ENCODE assay signal across 2 cellular contexts in the genomic region with DNA sequence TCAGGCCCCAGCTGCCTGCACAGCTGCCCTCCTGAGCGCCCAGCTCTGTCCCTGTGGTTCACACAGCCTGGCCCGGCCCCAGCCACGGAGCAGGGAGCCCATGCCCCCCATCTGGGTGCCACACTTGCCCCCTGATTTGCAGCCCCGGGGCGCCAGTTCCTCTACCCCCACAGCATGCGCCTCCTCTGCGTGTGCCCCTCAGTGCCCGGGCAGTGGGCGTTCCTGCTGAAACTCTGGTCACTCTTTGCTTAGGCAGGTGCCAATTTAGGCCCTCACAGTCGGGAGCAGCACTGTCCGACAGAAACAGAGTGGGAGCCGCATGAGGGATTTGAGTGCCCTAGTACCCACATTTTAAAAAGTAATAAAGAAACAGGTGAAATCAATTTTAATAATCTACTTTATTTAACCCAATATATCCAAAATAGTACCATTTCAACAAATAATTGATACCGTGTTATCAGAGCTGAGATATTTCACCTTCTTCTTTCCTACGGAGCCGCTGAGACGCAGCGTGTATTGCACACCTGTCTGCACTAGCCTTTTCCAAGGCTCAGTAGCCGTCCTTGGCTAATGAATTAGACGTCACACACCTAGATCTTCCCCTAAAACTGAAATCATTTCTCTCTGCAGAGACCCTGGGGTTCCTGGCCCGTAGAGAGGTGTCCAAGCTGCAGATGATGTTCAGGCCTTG.
TF ChIP-seq lines count a peak whose summit lies in the region.

No MANE protein-coding gene starts in this region.

TF ChIP-seq in A549, 52 proteins besides CTCF, POLR2A, EP300 and RAD21 (continued from another document):
- TF ChIP-seq, protein P1, sequence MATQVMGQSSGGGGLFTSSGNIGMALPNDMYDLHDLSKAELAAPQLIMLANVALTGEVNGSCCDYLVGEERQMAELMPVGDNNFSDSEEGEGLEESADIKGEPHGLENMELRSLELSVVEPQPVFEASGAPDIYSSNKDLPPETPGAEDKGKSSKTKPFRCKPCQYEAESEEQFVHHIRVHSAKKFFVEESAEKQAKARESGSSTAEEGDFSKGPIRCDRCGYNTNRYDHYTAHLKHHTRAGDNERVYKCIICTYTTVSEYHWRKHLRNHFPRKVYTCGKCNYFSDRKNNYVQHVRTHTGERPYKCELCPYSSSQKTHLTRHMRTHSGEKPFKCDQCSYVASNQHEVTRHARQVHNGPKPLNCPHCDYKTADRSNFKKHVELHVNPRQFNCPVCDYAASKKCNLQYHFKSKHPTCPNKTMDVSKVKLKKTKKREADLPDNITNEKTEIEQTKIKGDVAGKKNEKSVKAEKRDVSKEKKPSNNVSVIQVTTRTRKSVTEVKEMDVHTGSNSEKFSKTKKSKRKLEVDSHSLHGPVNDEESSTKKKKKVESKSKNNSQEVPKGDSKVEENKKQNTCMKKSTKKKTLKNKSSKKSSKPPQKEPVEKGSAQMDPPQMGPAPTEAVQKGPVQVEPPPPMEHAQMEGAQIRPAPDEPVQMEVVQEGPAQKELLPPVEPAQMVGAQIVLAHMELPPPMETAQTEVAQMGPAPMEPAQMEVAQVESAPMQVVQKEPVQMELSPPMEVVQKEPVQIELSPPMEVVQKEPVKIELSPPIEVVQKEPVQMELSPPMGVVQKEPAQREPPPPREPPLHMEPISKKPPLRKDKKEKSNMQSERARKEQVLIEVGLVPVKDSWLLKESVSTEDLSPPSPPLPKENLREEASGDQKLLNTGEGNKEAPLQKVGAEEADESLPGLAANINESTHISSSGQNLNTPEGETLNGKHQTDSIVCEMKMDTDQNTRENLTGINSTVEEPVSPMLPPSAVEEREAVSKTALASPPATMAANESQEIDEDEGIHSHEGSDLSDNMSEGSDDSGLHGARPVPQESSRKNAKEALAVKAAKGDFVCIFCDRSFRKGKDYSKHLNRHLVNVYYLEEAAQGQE (IDR thresholded peaks at IDR 0.05), result no peak
- TF ChIP-seq, protein P2, sequence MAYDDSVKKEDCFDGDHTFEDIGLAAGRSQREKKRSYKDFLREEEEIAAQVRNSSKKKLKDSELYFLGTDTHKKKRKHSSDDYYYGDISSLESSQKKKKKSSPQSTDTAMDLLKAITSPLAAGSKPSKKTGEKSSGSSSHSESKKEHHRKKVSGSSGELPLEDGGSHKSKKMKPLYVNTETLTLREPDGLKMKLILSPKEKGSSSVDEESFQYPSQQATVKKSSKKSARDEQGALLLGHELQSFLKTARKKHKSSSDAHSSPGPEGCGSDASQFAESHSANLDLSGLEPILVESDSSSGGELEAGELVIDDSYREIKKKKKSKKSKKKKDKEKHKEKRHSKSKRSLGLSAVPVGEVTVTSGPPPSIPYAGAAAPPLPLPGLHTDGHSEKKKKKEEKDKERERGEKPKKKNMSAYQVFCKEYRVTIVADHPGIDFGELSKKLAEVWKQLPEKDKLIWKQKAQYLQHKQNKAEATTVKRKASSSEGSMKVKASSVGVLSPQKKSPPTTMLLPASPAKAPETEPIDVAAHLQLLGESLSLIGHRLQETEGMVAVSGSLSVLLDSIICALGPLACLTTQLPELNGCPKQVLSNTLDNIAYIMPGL (CRISPR knock-in tag; IDR thresholded peaks at IDR 0.05; ENCODE audit: borderline replicate concordance), result no peak
- TF ChIP-seq KDM5A (IDR thresholded peaks at IDR 0.05), result no peak
- no peak for TF ChIP-seq NR3C1 (IDR thresholded peaks at IDR 0.05)
- TF ChIP-seq, protein P3, sequence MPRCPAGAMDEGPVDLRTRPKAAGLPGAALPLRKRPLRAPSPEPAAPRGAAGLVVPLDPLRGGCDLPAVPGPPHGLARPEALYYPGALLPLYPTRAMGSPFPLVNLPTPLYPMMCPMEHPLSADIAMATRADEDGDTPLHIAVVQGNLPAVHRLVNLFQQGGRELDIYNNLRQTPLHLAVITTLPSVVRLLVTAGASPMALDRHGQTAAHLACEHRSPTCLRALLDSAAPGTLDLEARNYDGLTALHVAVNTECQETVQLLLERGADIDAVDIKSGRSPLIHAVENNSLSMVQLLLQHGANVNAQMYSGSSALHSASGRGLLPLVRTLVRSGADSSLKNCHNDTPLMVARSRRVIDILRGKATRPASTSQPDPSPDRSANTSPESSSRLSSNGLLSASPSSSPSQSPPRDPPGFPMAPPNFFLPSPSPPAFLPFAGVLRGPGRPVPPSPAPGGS (IDR thresholded peaks at IDR 0.05), result no peak
- no peak for TF ChIP-seq NFE2L2 (conservative IDR thresholded peaks at IDR 0.05; ENCODE audit: low read length)
- TF ChIP-seq HOXB13 (CRISPR knock-in tag; IDR thresholded peaks at IDR 0.05; ENCODE audit: low read depth), result no peak
- TF ChIP-seq RCOR1 (IDR thresholded peaks at IDR 0.05; ENCODE audit: low read depth, low read length), result no peak
- TF ChIP-seq, protein P4, sequence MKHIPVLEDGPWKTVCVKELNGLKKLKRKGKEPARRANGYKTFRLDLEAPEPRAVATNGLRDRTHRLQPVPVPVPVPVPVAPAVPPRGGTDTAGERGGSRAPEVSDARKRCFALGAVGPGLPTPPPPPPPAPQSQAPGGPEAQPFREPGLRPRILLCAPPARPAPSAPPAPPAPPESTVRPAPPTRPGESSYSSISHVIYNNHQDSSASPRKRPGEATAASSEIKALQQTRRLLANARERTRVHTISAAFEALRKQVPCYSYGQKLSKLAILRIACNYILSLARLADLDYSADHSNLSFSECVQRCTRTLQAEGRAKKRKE (CRISPR knock-in tag; IDR thresholded peaks at IDR 0.05; ENCODE audit: low read depth), result no peak
- TF ChIP-seq PHF8 (IDR thresholded peaks at IDR 0.05; ENCODE audit: borderline replicate concordance, low read depth), result no peak
- TF ChIP-seq JUN (IDR thresholded peaks at IDR 0.05), result no peak
- no peak for TF ChIP-seq HEYL (CRISPR knock-in tag; IDR thresholded peaks at IDR 0.05)
- TF ChIP-seq CBX8 (IDR thresholded peaks at IDR 0.05), result no peak

TF ChIP-seq in WTC11, 78 proteins besides CTCF, POLR2A, EP300 and RAD21 (continued from another document):
- TF ChIP-seq, protein P5, sequence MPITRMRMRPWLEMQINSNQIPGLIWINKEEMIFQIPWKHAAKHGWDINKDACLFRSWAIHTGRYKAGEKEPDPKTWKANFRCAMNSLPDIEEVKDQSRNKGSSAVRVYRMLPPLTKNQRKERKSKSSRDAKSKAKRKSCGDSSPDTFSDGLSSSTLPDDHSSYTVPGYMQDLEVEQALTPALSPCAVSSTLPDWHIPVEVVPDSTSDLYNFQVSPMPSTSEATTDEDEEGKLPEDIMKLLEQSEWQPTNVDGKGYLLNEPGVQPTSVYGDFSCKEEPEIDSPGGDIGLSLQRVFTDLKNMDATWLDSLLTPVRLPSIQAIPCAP (CRISPR knock-in tag; IDR thresholded peaks at IDR 0.05), result no peak
- TF ChIP-seq SP1 (CRISPR knock-in tag; conservative IDR thresholded peaks at IDR 0.05), result no peak
- no peak for TF ChIP-seq ATF1 (CRISPR knock-in tag; IDR thresholded peaks at IDR 0.05)
- no peak for TF ChIP-seq ZNF219 (CRISPR knock-in tag; IDR thresholded peaks at IDR 0.05; ENCODE audit: borderline replicate concordance)
- TF ChIP-seq ZNF121 (CRISPR knock-in tag; IDR thresholded peaks at IDR 0.05), result no peak
- TF ChIP-seq, protein P6, sequence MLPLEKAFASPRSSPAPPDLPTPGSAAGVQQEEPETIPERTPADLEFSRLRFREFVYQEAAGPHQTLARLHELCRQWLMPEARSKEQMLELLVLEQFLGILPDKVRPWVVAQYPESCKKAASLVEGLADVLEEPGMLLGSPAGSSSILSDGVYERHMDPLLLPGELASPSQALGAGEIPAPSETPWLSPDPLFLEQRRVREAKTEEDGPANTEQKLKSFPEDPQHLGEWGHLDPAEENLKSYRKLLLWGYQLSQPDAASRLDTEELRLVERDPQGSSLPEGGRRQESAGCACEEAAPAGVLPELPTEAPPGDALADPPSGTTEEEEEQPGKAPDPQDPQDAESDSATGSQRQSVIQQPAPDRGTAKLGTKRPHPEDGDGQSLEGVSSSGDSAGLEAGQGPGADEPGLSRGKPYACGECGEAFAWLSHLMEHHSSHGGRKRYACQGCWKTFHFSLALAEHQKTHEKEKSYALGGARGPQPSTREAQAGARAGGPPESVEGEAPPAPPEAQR (CRISPR knock-in tag; IDR thresholded peaks at IDR 0.05), result no peak
- TF ChIP-seq, protein P7, sequence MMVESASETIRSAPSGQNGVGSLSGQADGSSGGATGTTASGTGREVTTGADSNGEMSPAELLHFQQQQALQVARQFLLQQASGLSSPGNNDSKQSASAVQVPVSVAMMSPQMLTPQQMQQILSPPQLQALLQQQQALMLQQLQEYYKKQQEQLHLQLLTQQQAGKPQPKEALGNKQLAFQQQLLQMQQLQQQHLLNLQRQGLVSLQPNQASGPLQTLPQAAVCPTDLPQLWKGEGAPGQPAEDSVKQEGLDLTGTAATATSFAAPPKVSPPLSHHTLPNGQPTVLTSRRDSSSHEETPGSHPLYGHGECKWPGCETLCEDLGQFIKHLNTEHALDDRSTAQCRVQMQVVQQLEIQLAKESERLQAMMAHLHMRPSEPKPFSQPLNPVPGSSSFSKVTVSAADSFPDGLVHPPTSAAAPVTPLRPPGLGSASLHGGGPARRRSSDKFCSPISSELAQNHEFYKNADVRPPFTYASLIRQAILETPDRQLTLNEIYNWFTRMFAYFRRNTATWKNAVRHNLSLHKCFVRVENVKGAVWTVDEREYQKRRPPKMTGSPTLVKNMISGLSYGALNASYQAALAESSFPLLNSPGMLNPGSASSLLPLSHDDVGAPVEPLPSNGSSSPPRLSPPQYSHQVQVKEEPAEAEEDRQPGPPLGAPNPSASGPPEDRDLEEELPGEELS (CRISPR knock-in tag; IDR thresholded peaks at IDR 0.05), result no peak
- no peak for TF ChIP-seq OVOL2 (CRISPR knock-in tag; IDR thresholded peaks at IDR 0.05; ENCODE audit: borderline replicate concordance)
- TF ChIP-seq, protein P8, sequence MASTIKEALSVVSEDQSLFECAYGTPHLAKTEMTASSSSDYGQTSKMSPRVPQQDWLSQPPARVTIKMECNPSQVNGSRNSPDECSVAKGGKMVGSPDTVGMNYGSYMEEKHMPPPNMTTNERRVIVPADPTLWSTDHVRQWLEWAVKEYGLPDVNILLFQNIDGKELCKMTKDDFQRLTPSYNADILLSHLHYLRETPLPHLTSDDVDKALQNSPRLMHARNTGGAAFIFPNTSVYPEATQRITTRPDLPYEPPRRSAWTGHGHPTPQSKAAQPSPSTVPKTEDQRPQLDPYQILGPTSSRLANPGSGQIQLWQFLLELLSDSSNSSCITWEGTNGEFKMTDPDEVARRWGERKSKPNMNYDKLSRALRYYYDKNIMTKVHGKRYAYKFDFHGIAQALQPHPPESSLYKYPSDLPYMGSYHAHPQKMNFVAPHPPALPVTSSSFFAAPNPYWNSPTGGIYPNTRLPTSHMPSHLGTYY (CRISPR knock-in tag; IDR thresholded peaks at IDR 0.05), result no peak
- no peak for TF ChIP-seq NFYB (CRISPR knock-in tag; conservative IDR thresholded peaks at IDR 0.05; ENCODE audit: low read depth)
- no peak for TF ChIP-seq RORB (CRISPR knock-in tag; IDR thresholded peaks at IDR 0.05)
- no peak for TF ChIP-seq SOX15 (CRISPR knock-in tag; IDR thresholded peaks at IDR 0.05)
